Comparison of ENCODE assay signal across 20 cellular contexts in genomic region chr15:99902248-99902647, GRCh38.
DNase-seq lines count a peak whose midpoint lies in the region; ATAC-seq, FAIRE-seq and TF ChIP-seq lines count a peak whose summit lies in the region.
"Had no signal": no experiment of that assay in that cellular context is flagged by ENCODE, and none has a peak within 500 bp of the region (broad histone marks: within the 10 kb centered on the region; RNA-seq: fewer than 3 reads in every experiment).

No MANE protein-coding gene starts in this region.

- H3K9me1 ChIP-seq in IMR-90 (ENCODE audit: insufficient read depth, low read length) = no peaks in the 10 kb centered on the region

- no peak overlapping the region for H2AK5ac ChIP-seq in IMR-90 (ENCODE audit: low read depth, low read length)

- TF ChIP-seq RAD21 in HepG2 (CRISPR knock-in tag; IDR thresholded peaks at IDR 0.05) (no peak), IMR-90 (IDR thresholded peaks at IDR 0.05; ENCODE audit: low read length) (no peak)

- H3K4me2 ChIP-seq in HepG2 (ENCODE audit: low read depth, low read length) (no peak overlapping the region), IMR-90 (ENCODE audit: low read depth, low read length) (no peak overlapping the region)
- H3K4me2 ChIP-seq: BLaER1 treated with 17β-estradiol and CSF1 and Interleukin-3, amounts not matched to agents 10 nM and 100 nM had no signal

- DNase-seq in HepG2 (ENCODE audit: low spot score) (no peak), right lobe of liver (no peak), IMR-90 (peak; percentile 3), dedifferentiated amniotic fluid mesenchymal stem cell (ENCODE audit: extremely low spot score) (peak; percentile 8), NCI-H1092 (lab: John Stamatoyannopoulos, UW) (no peak), substantia nigra (lab: John Stamatoyannopoulos, UW) (no peak)
- DNase-seq: 8988T; AML-193; Caco-2; Calu3; CD4-positive, alpha-beta T cell; CD8-positive, alpha-beta T cell; DMS79 treated with DMSO at 0.1 percent for 48 hours; GF-D8 had no signal

- POLR2A ChIA-PET in HepG2 (lab: Yijun Ruan, JAX) (no interaction called here), IMR-90 (lab: Charles Lee; ENCODE audit: unreplicated experiment) (no interaction called here)

- no peak overlapping the region for H3K4ac ChIP-seq in IMR-90 (ENCODE audit: low read depth, low read length)

- dilution Hi-C loops in IMR-90 (cut with HindIII; ENCODE audit: low sequenced_read_pairs, unreplicated experiment) = no loop called here

- no peak overlapping the region for H3K56ac ChIP-seq in IMR-90 (ENCODE audit: extremely low read depth, insufficient read depth, low read length)

- no peaks in the 10 kb centered on the region for H4K20me1 ChIP-seq in HepG2 (ENCODE audit: insufficient read depth, low read length)
- no peaks in the 10 kb centered on the region for H4K20me1 ChIP-seq in IMR-90 (ENCODE audit: insufficient read depth, low read length)
- H4K20me1 ChIP-seq: BLaER1 treated with 17β-estradiol and CSF1 and Interleukin-3, amounts not matched to agents 10 nM and 100 nM had no signal

- no peak overlapping the region for H3K14ac ChIP-seq in IMR-90 (replicated peaks; ENCODE audit: low read depth, low read length)

- FAIRE-seq in HepG2 (lab: Jason Lieb, UNC) = no peak
- FAIRE-seq: A204.1, G401.6, GM12891, GM19239 had no signal

- no peak overlapping the region for H4K5ac ChIP-seq in IMR-90 (ENCODE audit: low read depth, low read length)

- no peak overlapping the region for H3K9ac ChIP-seq in HepG2 (ENCODE audit: insufficient read depth, low read depth, low read length)
- no peak overlapping the region for H3K9ac ChIP-seq in IMR-90 (ENCODE audit: low read depth, low read length)
- H3K9ac ChIP-seq: BLaER1 treated with 17β-estradiol and CSF1 and Interleukin-3, amounts not matched to agents 10 nM and 100 nM had no signal

- CTCF ChIA-PET in HepG2 (lab: Yijun Ruan, JAX; ENCODE audit: low intra/inter-chr PET ratio, low total read pairs) = no interaction called here
- CTCF ChIA-PET in IMR-90 (lab: Yijun Ruan, JAX) = no interaction called here

- no peak for TF ChIP-seq POLR2A in HepG2 (IDR thresholded peaks at IDR 0.05; ENCODE audit: insufficient read depth in 1 of 2, low read depth in 2 of 2, low read length in 2 of 2)
- TF ChIP-seq POLR2A in right lobe of liver (IDR thresholded peaks at IDR 0.05) = no peak
- no peak for TF ChIP-seq POLR2A in IMR-90 (IDR thresholded peaks at IDR 0.05; ENCODE audit: low read depth, low read length)

- no peaks in the 10 kb centered on the region; the same call in 1 of the 2 replicates for H3K9me3 ChIP-seq in HepG2 (ENCODE audit: low read length)
- no peaks in the 10 kb centered on the region for H3K9me3 ChIP-seq in right lobe of liver
- H3K9me3 ChIP-seq in IMR-90 (ENCODE audit: control insufficient read depth, insufficient read depth, low read length) = no peaks in the 10 kb centered on the region
- H3K9me3 ChIP-seq: Caco-2 had no signal

- H3K36me3 ChIP-seq in HepG2 (replicated peaks in 1 of 2; ENCODE audit: control insufficient read depth in 1 of 2, insufficient read depth in 2 of 2, low read length in 2 of 2) = no peaks in the 10 kb centered on the region
- no peaks in the 10 kb centered on the region for H3K36me3 ChIP-seq in right lobe of liver
- H3K36me3 ChIP-seq in IMR-90 (ENCODE audit: control insufficient read depth, insufficient read depth, low read length) = no peaks in the 10 kb centered on the region

- no peak for TF ChIP-seq EP300 in HepG2 (IDR thresholded peaks at IDR 0.05; ENCODE audit: low read depth in 2 of 2, low read length in 2 of 2)
- TF ChIP-seq EP300 in HepG2 (CRISPR knock-in tag; IDR thresholded peaks at IDR 0.05; ENCODE audit: borderline replicate concordance) = no peak

- no peak for ATAC-seq in HepG2
- ATAC-seq in right lobe of liver = no peak
- no peak for ATAC-seq in IMR-90 (ENCODE audit: low read depth)
- ATAC-seq: CD8-positive, alpha-beta T cell had no signal

- no peak overlapping the region for H4K91ac ChIP-seq in IMR-90 (ENCODE audit: insufficient read depth, low read depth, low read length)

- no peak overlapping the region for H2AFZ ChIP-seq in HepG2 (ENCODE audit: low read length)
- H2AFZ ChIP-seq in IMR-90 (replicated peaks; ENCODE audit: low read length, poor library complexity) = no peak overlapping the region

- no peak overlapping the region for H4K8ac ChIP-seq in IMR-90 (ENCODE audit: low read depth in 2 of 2, low read length in 2 of 2)

- no peak for TF ChIP-seq CTCF in HepG2 (CRISPR knock-in tag; IDR thresholded peaks at IDR 0.05)
- no peak for TF ChIP-seq CTCF in right lobe of liver (IDR thresholded peaks at IDR 0.05)
- TF ChIP-seq CTCF in IMR-90 (conservative IDR thresholded peaks at IDR 0.05; ENCODE audit: low read depth, low read length) = no peak

- H2BK5ac ChIP-seq in IMR-90 (ENCODE audit: low read depth, low read length, poor library complexity, severe bottlenecking) = no peak overlapping the region

- H3K18ac ChIP-seq in IMR-90 (ENCODE audit: low read depth, low read length) = no peak overlapping the region

- H3K79me1 ChIP-seq in IMR-90 (ENCODE audit: low read depth in 1 of 2, low read length in 2 of 2) = no peaks in the 10 kb centered on the region

- no TSS peak for BruUV-seq in HepG2 (replicated peaks; lab: Mats Ljungman, UMichigan)
- BruUV-seq in IMR-90 (replicated peaks; lab: Mats Ljungman, UMichigan) = no TSS peak

- H3K23ac ChIP-seq in IMR-90 (ENCODE audit: low read depth, low read length) = no peak overlapping the region

- H3K79me2 ChIP-seq in HepG2 (ENCODE audit: insufficient read depth, low read length) = no peaks in the 10 kb centered on the region

- intact Hi-C loops in HepG2 (cut with micrococcal nuclease; ENCODE audit: unreplicated experiment) = no loop called here
- intact Hi-C loops in right lobe of liver (cut with DNase I) = no loop called here
- intact Hi-C loops in IMR-90 (cut with micrococcal nuclease) = no loop called here

- no peak overlapping the region for H3K4me3 ChIP-seq in HepG2 (replicated peaks in 1 of 3; ENCODE audit: insufficient read depth in 1 of 3, low read depth in 2 of 3, low read length in 3 of 3)
- no peak overlapping the region for H3K4me3 ChIP-seq in right lobe of liver
- H3K4me3 ChIP-seq in IMR-90 (ENCODE audit: insufficient read depth, low read depth, low read length) = no peak overlapping the region
- H3K4me3 ChIP-seq: BLaER1 treated with 17β-estradiol and CSF1 and Interleukin-3, amounts not matched to agents 10 nM and 100 nM had no signal

- in situ Hi-C loops in HepG2 (cut with HindIII; ENCODE audit: extremely low pct_ligation_motif_present, low pct_unique_long_range_greater_than_20kb) (no loop called here), IMR-90 (cut with MboI; ENCODE audit: low sequenced_read_pairs) (no loop called here)

- no peak overlapping the region for H2BK15ac ChIP-seq in IMR-90 (ENCODE audit: low read depth, low read length)

- no peaks in the 10 kb centered on the region for H3K4me1 ChIP-seq in HepG2 (ENCODE audit: insufficient read depth, low read length)
- no peaks in the 10 kb centered on the region for H3K4me1 ChIP-seq in right lobe of liver
- H3K4me1 ChIP-seq in IMR-90 (ENCODE audit: control insufficient read depth, insufficient read depth, low read length) = no peaks in the 10 kb centered on the region
- H3K4me1 ChIP-seq: Caco-2 had no signal

- H2BK20ac ChIP-seq in IMR-90 (ENCODE audit: low read depth, low read length) = no peak overlapping the region

- 57% methylated on average over 1 of the region's 1 CpG for WGBS in HepG2 (ENCODE audit: low lambda C conversion rate)
- 79% methylated on average over 1 of the region's 1 CpG for WGBS in right lobe of liver (ENCODE audit: insufficient coverage, low coverage, low lambda C conversion rate, missing lambda C conversion rate)
- WGBS in IMR-90 (ENCODE audit: extremely low coverage in 2 of 2, insufficient read length in 1 of 2), 2 experiments = no CpG with 5 or more reads among the region's 1 CpG

- H3K27me3 ChIP-seq in HepG2 (ENCODE audit: control insufficient read depth in 1 of 2, insufficient read depth in 2 of 2, low read length in 2 of 2) = no peaks in the 10 kb centered on the region
- H3K27me3 ChIP-seq in right lobe of liver = no peaks in the 10 kb centered on the region
- H3K27me3 ChIP-seq in IMR-90 (ENCODE audit: control insufficient read depth, insufficient read depth, low read length) = no peaks in the 10 kb centered on the region
- H3K27me3 ChIP-seq: BLaER1 treated with 17β-estradiol and CSF1 and Interleukin-3, amounts not matched to agents 10 nM and 100 nM had no signal

- H3K27ac ChIP-seq in HepG2 (ENCODE audit: extremely low read length, insufficient read depth, low read length) (no peak overlapping the region), right lobe of liver (no peak overlapping the region), IMR-90 (ENCODE audit: insufficient read depth, low read length) (no peak overlapping the region), substantia nigra (ENCODE audit: low read depth, low read length, poor library complexity, severe bottlenecking) (no peak overlapping the region)
- H3K27ac ChIP-seq: BLaER1 treated with 17β-estradiol and CSF1 and Interleukin-3, amounts not matched to agents 10 nM and 100 nM; C4-2B had no signal

- no peak overlapping the region for H2BK120ac ChIP-seq in IMR-90 (ENCODE audit: low read depth, low read length)

- no peak overlapping the region for H2AK9ac ChIP-seq in IMR-90 (replicated peaks; ENCODE audit: low read depth, low read length, poor library complexity)

TF ChIP-seq in HepG2, 621 proteins besides CTCF, POLR2A, EP300 and RAD21 (continues in another document):
- TF ChIP-seq MAFK (conservative IDR thresholded peaks at IDR 0.05 in 1 of 2, IDR thresholded peaks at IDR 0.05 in 1 of 2; ENCODE audit: low read length in 2 of 2) = peak; percentile 46 to 70

TF ChIP-seq in IMR-90, 13 proteins besides CTCF, POLR2A, EP300 and RAD21:
- TF ChIP-seq MAFK (IDR thresholded peaks at IDR 0.05; ENCODE audit: low read depth, low read length) (peak; percentile 66), RCOR1 (IDR thresholded peaks at IDR 0.05; ENCODE audit: insufficient replicate concordance, low read length) (no peak)

Comparison
In these comparisons a context has a peak if more than half of its experiments do, and no peak if none do; other contexts are left out.
1. DNase-seq: peak in IMR-90 (single experiment) and dedifferentiated amniotic fluid mesenchymal stem cell (single experiment); none in HepG2 (single experiment), right lobe of liver (0 of 3), NCI-H1092 (single experiment) and substantia nigra (0 of 49).